Comparison of ENCODE assay signal across 29 cellular contexts in the genomic region with DNA sequence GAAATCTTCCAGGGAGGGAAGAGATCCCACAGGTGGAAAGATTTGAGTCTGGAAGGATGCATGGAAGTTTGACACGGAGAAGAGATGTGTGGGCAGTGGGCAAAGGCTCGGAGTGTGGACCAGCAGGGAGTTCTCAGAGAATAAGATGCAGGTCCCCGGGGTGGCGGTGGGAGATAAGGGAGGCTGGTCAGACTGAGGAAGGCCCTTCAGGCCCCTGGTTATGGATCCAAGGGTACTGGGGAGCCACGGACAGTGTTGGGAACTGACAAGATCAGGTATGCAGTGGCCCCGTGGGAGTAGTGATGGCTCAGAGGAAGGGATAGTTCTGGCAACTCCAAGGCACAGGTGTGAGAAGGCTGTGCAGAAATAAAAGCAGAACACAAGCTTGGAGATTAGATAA. TPM values are rescaled to one million over a fixed set of nuclear protein-coding genes. Genes with fewer than 3 reads are reported as not detected.
"Had no signal": no experiment of that assay in that cellular context is flagged by ENCODE, and none has a peak within 500 bp of the region (broad histone marks: within the 10 kb centered on the region; RNA-seq: fewer than 3 reads in every experiment).

No MANE protein-coding gene starts in this region.

- H3K36me3 Mint-ChIP-seq: activated naive CD4-positive, alpha-beta T cell treated with anti-CD3 and anti-CD28 coated beads, Interleukin-2, amount 50 U/mL, for 24 hours; memory B cell had no signal

- H3K4me3 Mint-ChIP-seq: activated naive CD4-positive, alpha-beta T cell treated with anti-CD3 and anti-CD28 coated beads, Interleukin-2, amount 50 U/mL, for 24 hours; activated T-cell treated with anti-CD3 and anti-CD28 coated beads, Interleukin-2, amount 50 U/mL, for 72 hours; memory B cell; T-helper 17 cell had no signal

- DNase-seq: activated CD4-positive, alpha-beta T cell treated with anti-CD3 and anti-CD28 coated beads for 4 hours; activated CD4-positive, alpha-beta T cell treated with anti-CD3 and anti-CD28 coated beads, Interleukin-2, amount 50 U/mL, for 48 hours; activated CD4-positive, CD25-positive, alpha-beta regulatory T cell; activated effector memory CD4-positive, alpha-beta T cell treated with anti-CD3 and anti-CD28 coated beads, Interleukin-2, amount 50 U/mL, for 16 hours; activated T-cell treated with anti-CD3 and anti-CD28 coated beads, Interleukin-2, amount 50 U/mL, for 72 hours; aorta; brain microvascular endothelial cell; caudate nucleus; dermis blood vessel endothelial cell; effector CD8-positive, alpha-beta T cell; foreskin melanocyte; hypothalamus; left ventricle myocardium superior; right cardiac atrium; stimulated activated CD4-positive, alpha-beta T cell treated with anti-CD3 and anti-CD28 coated beads, Interleukin-12 subunit alpha, Interleukin-12 subunit beta, amount 100 ng/mL, for 4 hours; stimulated activated CD4-positive, alpha-beta T cell treated with anti-CD3 and anti-CD28 coated beads, Interleukin-4, amount 100 ng/mL, for 4 hours; stimulated activated naive CD8-positive, alpha-beta T cell treated with anti-CD3 and anti-CD28 coated beads, Interleukin-15, amount 100 ng/mL, for 72 hours; SW 1271; T-helper 17 cell; tibial artery had no signal

- H3K9me3 Mint-ChIP-seq: activated naive CD4-positive, alpha-beta T cell treated with anti-CD3 and anti-CD28 coated beads, Interleukin-2, amount 50 U/mL, for 24 hours had no signal

- H3K27ac Mint-ChIP-seq: activated T-cell treated with anti-CD3 and anti-CD28 coated beads, Interleukin-2, amount 50 U/mL, for 72 hours; memory B cell; stimulated activated naive CD8-positive, alpha-beta T cell treated with anti-CD3 and anti-CD28 coated beads, Interleukin-15, amount 100 ng/mL, for 72 hours; T-helper 17 cell had no signal

RNA-seq across cellular contexts. Expression of a gene that starts 2.5 kb away (rescaled TPM):
- total RNA-seq: aorta, myocyte, skeletal muscle tissue had no signal

RNA-seq across cellular contexts. Expression of a gene that starts 35.3 kb away (rescaled TPM):
- total RNA-seq: activated CD8-positive, alpha-beta memory T cell treated with anti-CD3 and anti-CD28 coated beads for 36 hours; aorta; dermis blood vessel endothelial cell; endothelial cell of umbilical vein; esophagus mucosa; myocyte; pulmonary artery endothelial cell; right cardiac atrium; skeletal muscle tissue; urinary bladder had no signal

RNA-seq across cellular contexts. Expression of a gene that starts 38.7 kb away (rescaled TPM):
- total RNA-seq: myocyte had no signal
